In genomic region chr1:159829822-159830455, GRCh38 we compare ENCODE assay signal across 16 cellular contexts. TPM values are rescaled to one million over a fixed set of nuclear protein-coding genes. Genes with fewer than 3 reads are reported as not detected.
DNase-seq lines count a peak whose midpoint lies in the region; ATAC-seq and TF ChIP-seq lines count a peak whose summit lies in the region.
"Had no signal": no experiment of that assay in that cellular context is flagged by ENCODE, and none has a peak within 500 bp of the region (broad histone marks: within the 10 kb centered on the region; RNA-seq: fewer than 3 reads in every experiment).

No MANE protein-coding gene starts in this region.

- no peak overlapping the region for H3K4me3 ChIP-seq in psoas muscle
- H3K4me3 ChIP-seq: colonic mucosa, right lobe of liver had no signal

- 34 to 47% (median 37%) methylated on average over 18 of the region's 18 CpGs for WGBS in psoas muscle, 3 donors

- no peaks in the 10 kb centered on the region for H3K36me3 ChIP-seq in psoas muscle (ENCODE audit: insufficient read depth in 1 of 2, low read depth in 1 of 2)
- H3K36me3 ChIP-seq: colonic mucosa, right lobe of liver had no signal

- peak overlapping the region; percentile 46 for H3K27ac Mint-ChIP-seq in activated T-helper 17 cell treated with anti-CD3 and anti-CD28 coated beads, Interleukin-2, amount 50 U/mL, for 72 hours
- H3K27ac Mint-ChIP-seq: CD8-positive, alpha-beta T cell; mesothelial cell of epicardium had no signal

- H3K4me1 ChIP-seq in psoas muscle: peaks cover 8% of the 10 kb centered on the region
- H3K4me1 ChIP-seq: colonic mucosa, right lobe of liver had no signal

- H3K9me3 ChIP-seq in psoas muscle: no peaks in the 10 kb centered on the region
- H3K9me3 ChIP-seq: colonic mucosa, right lobe of liver had no signal

- H3K27me3 Mint-ChIP-seq in activated T-helper 17 cell treated with anti-CD3 and anti-CD28 coated beads, Interleukin-2, amount 50 U/mL, for 72 hours: no peaks in the 10 kb centered on the region

- peak; percentile 86 for DNase-seq in GM03348 (ENCODE audit: low spot score)
- peak; percentile 61 for DNase-seq in Right ventricle myocardium superior
- DNase-seq in psoas muscle: peak; percentile 27 to 64
- DNase-seq in sciatic nerve (ENCODE audit: low spot score): no peak
- no peak for DNase-seq in HuH-7 (ENCODE audit: low spot score)
- DNase-seq in NCI-H1436 treated with DMSO at 0.1 percent for 48 hours (lab: John Stamatoyannopoulos, UW): no peak
- DNase-seq: activated CD4-positive, CD25-positive, alpha-beta regulatory T cell treated with anti-CD3 and anti-CD28 coated beads, Interleukin-2, amount 50 U/mL, for 72 hours; activated effector memory CD4-positive, alpha-beta T cell treated with Interleukin-2 at 50 U/mL for 16 hours; CD8-positive, alpha-beta T cell had no signal

- no peak for TF ChIP-seq CTCF in psoas muscle (IDR thresholded peaks at IDR 0.05)

- H3K4me1 Mint-ChIP-seq in activated T-helper 17 cell treated with anti-CD3 and anti-CD28 coated beads, Interleukin-2, amount 50 U/mL, for 72 hours: peaks cover 23% of the 10 kb centered on the region

- ATAC-seq in activated T-helper 17 cell treated with anti-CD3 and anti-CD28 coated beads, Interleukin-2, amount 50 U/mL, for 72 hours (replicated peaks): no peak
- ATAC-seq in Right ventricle myocardium superior (ENCODE audit: poor library complexity) (peak; percentile 58), psoas muscle (peak; percentile 83 to 94 (median 88)), sciatic nerve (no peak), HG03095 (IDR thresholded peaks at IDR 0.05; ENCODE audit: unreplicated experiment) (no peak)
- ATAC-seq: CD8-positive, alpha-beta T cell had no signal

- intact Hi-C loops in Right ventricle myocardium superior (cut with DNase I): no loop called here
- intact Hi-C loops in psoas muscle (cut with DNase I): no loop called here
- intact Hi-C loops in sciatic nerve (cut with DNase I): no loop called here

- H3K36me3 Mint-ChIP-seq in activated T-helper 17 cell treated with anti-CD3 and anti-CD28 coated beads, Interleukin-2, amount 50 U/mL, for 72 hours (ENCODE audit: low read depth): no peaks in the 10 kb centered on the region
- H3K36me3 Mint-ChIP-seq: mesothelial cell of epicardium had no signal

- no peak overlapping the region for H3K27ac ChIP-seq in psoas muscle
- H3K27ac ChIP-seq: colonic mucosa, right lobe of liver had no signal

- no peaks in the 10 kb centered on the region for H3K9me3 Mint-ChIP-seq in activated T-helper 17 cell treated with anti-CD3 and anti-CD28 coated beads, Interleukin-2, amount 50 U/mL, for 72 hours
- H3K9me3 Mint-ChIP-seq: mesothelial cell of epicardium had no signal

- no peak overlapping the region for H3K4me3 Mint-ChIP-seq in activated T-helper 17 cell treated with anti-CD3 and anti-CD28 coated beads, Interleukin-2, amount 50 U/mL, for 72 hours
- H3K4me3 Mint-ChIP-seq: mesothelial cell of epicardium had no signal

- no peaks in the 10 kb centered on the region for H3K27me3 ChIP-seq in psoas muscle (ENCODE audit: insufficient read depth in 3 of 3, low read length in 2 of 3)
- H3K27me3 ChIP-seq: colonic mucosa, right lobe of liver had no signal

RNA-seq across cellular contexts. Expression of gene SLAMF8, which starts 3.3 kb away (rescaled TPM):
- 1 to 10 TPM in 1 of 2 donors, under 1 TPM in 1; 0.30 to 1.2 TPM for total RNA-seq in activated T-helper 17 cell treated with anti-CD3 and anti-CD28 coated beads, Interleukin-2, amount 50 U/mL, for 72 hours
- total RNA-seq in Right ventricle myocardium superior (1.00 TPM), psoas muscle (1 to 10 TPM; 1.1 to 1.6 (median 1.4) TPM), sciatic nerve (3.3 TPM)
- under 1 TPM; 0.10 to 0.63 (median 0.22) TPM for polyA plus RNA-seq in psoas muscle
- total RNA-seq: glomerular endothelial cell, mesothelial cell of epicardium, SK-MEL-5 had no signal

RNA-seq across cellular contexts. Expression of gene FCRL6, which starts 27.8 kb away (rescaled TPM):
- total RNA-seq in activated T-helper 17 cell treated with anti-CD3 and anti-CD28 coated beads, Interleukin-2, amount 50 U/mL, for 72 hours: not detected
- 0.32 TPM for total RNA-seq in Right ventricle myocardium superior
- under 1 TPM in 3 of 4 donors, not detected in 1; 0.20 to 0.39 (median 0.32) TPM for total RNA-seq in psoas muscle
- under 1 TPM in 1 of 3 donors, not detected in 2; 0.21 TPM for polyA plus RNA-seq in psoas muscle
- total RNA-seq in sciatic nerve: 1.2 TPM
- total RNA-seq: colonic mucosa, glomerular endothelial cell, SK-MEL-5 had no signal

RNA-seq across cellular contexts. Expression of gene VSIG8, which starts 32.5 kb away (rescaled TPM):
- total RNA-seq in activated T-helper 17 cell treated with anti-CD3 and anti-CD28 coated beads, Interleukin-2, amount 50 U/mL, for 72 hours: under 1 TPM in 1 of 2 donors, not detected in 1; 0.26 TPM
- not detected for total RNA-seq in Right ventricle myocardium superior
- total RNA-seq in psoas muscle: not detected
- not detected for polyA plus RNA-seq in psoas muscle
- not detected for total RNA-seq in sciatic nerve
- total RNA-seq: CD8-positive, alpha-beta T cell; colonic mucosa; mesothelial cell of epicardium; right lobe of liver; SK-MEL-5 had no signal

RNA-seq across cellular contexts. Expression of gene DUSP23, which starts 49.2 kb away (rescaled TPM):
- total RNA-seq in activated T-helper 17 cell treated with anti-CD3 and anti-CD28 coated beads, Interleukin-2, amount 50 U/mL, for 72 hours: 10 to 100 TPM; 17.7 to 26.5 TPM
- total RNA-seq in Right ventricle myocardium superior (15.5 TPM), psoas muscle (10 to 100 TPM; 18.5 to 46.5 (median 29.3) TPM), sciatic nerve (48.2 TPM)
- 100 to 1,000 TPM in 1 of 3 donors, 10 to 100 TPM in 2; 50.1 to 236 (median 70.0) TPM for polyA plus RNA-seq in psoas muscle

Comparison
In these comparisons a context has a peak if more than half of its experiments do, and no peak if none do; other contexts are left out.
1. DNase-seq: peak in GM03348 (single experiment), Right ventricle myocardium superior (single experiment) and psoas muscle (2 of 2); none in sciatic nerve (single experiment), HuH-7 (single experiment) and NCI-H1436 treated with DMSO at 0.1 percent for 48 hours (single experiment).
2. ATAC-seq: peak in Right ventricle myocardium superior (single experiment) and psoas muscle (4 of 4); none in activated T-helper 17 cell treated with anti-CD3 and anti-CD28 coated beads, Interleukin-2, amount 50 U/mL, for 72 hours (single experiment), sciatic nerve (single experiment) and HG03095 (single experiment).